ENCODE assay signal across 11 cellular contexts in genomic region chr13:50365300-50365682, GRCh38.
DNase-seq lines count a peak whose midpoint lies in the region; ATAC-seq and TF ChIP-seq lines count a peak whose summit lies in the region.
"Had no signal": no experiment of that assay in that cellular context is flagged by ENCODE, and none has a peak within 500 bp of the region (broad histone marks: within the 10 kb centered on the region; RNA-seq: fewer than 3 reads in every experiment).

No MANE protein-coding gene starts in this region.

- H3K27ac ChIP-seq in PC-9 (peak overlapping the region; percentile 95), thoracic aorta (no peak overlapping the region), heart right ventricle (peak overlapping the region in 1 of 10 donors; percentile 69)

- H3K4me2 ChIP-seq in PC-9: peak overlapping the region; percentile 77

- no TSS peak for BruUV-seq in PC-9 (replicated peaks; lab: Mats Ljungman, UMichigan)

- CTCF ChIA-PET in PC-9 (lab: Charles Lee): no interaction called here

- ATAC-seq in activated T-cell treated with anti-CD3 and anti-CD28 coated beads, Interleukin-2, amount 50 U/mL, for 4 hours: peak; percentile 52 to 60
- ATAC-seq in effector memory CD8-positive, alpha-beta T cell (replicated peaks): peak; percentile 78
- ATAC-seq in thoracic aorta (ENCODE audit: insufficient number of reproducible peaks, low FRiP score, low read depth) (no peak), heart right ventricle (no peak)

- DNase-seq in activated T-cell treated with anti-CD3 and anti-CD28 coated beads, Interleukin-2, amount 50 U/mL, for 4 hours: peak; percentile 14
- no peak for DNase-seq in activated T-cell treated with anti-CD3 and anti-CD28 coated beads for 4 hours
- no peak for DNase-seq in PC-9
- peak in 2 of 3 experiments; percentile 10 to 21 for DNase-seq in effector memory CD8-positive, alpha-beta T cell
- no peak for DNase-seq in thoracic aorta (ENCODE audit: low spot score)
- DNase-seq in NCI-H2171 treated with DMSO at 0.1 percent for 48 hours (lab: John Stamatoyannopoulos, UW): no peak
- DNase-seq in heart right ventricle: no peak
- no peak for DNase-seq in activated gamma-delta T cell (lab: John Stamatoyannopoulos, UW)
- DNase-seq: occipital lobe had no signal

- intact Hi-C loops in PC-9 (cut with micrococcal nuclease; ENCODE audit: unreplicated experiment) (no loop called here), heart right ventricle (cut with DNase I) (no loop called here)

- peak overlapping the region; percentile 45; the same call in 1 of the 2 replicates for H3K4me3 ChIP-seq in PC-9
- peak overlapping the region; percentile 60 for H3K4me3 ChIP-seq in thoracic aorta
- H3K4me3 ChIP-seq in heart right ventricle: no peak overlapping the region
- H3K4me3 ChIP-seq: HAP-1 had no signal

- H3K4me1 ChIP-seq in PC-9 (replicated peaks; ENCODE audit: insufficient read depth) (peaks cover 31% of the 10 kb centered on the region), thoracic aorta (ENCODE audit: control insufficient read depth in 1 of 2, low read depth in 2 of 2) (no peaks in the 10 kb centered on the region), heart right ventricle (peaks cover 0 to 16% (median 0%) of the 10 kb centered on the region in 9 donors)

- H3K27me3 ChIP-seq in PC-9 (ENCODE audit: insufficient read depth, low read depth) (no peaks in the 10 kb centered on the region), thoracic aorta (replicated peaks; ENCODE audit: insufficient read depth) (no peaks in the 10 kb centered on the region), heart right ventricle (no peaks in the 10 kb centered on the region)

- H3K27ac Mint-ChIP-seq in effector memory CD8-positive, alpha-beta T cell: peak overlapping the region; percentile 89 to 96
- H3K27ac Mint-ChIP-seq: dendritic cell treated with granulocyte-macrophage colony-stimulating factor and Interleukin-4, amounts not matched to agents 40 ng/mL and 50 ng/mL, for 4 days had no signal

- TF ChIP-seq CTCF in PC-9 (conservative IDR thresholded peaks at IDR 0.05): no peak
- no peak for TF ChIP-seq CTCF in thoracic aorta (IDR thresholded peaks at IDR 0.05)
- no peak for TF ChIP-seq CTCF in heart right ventricle (IDR thresholded peaks at IDR 0.05)

- no peaks in the 10 kb centered on the region for H3K27me3 Mint-ChIP-seq in activated T-cell treated with anti-CD3 and anti-CD28 coated beads, Interleukin-2, amount 50 U/mL, for 4 hours (ENCODE audit: low read depth)
- H3K27me3 Mint-ChIP-seq in effector memory CD8-positive, alpha-beta T cell: no peaks in the 10 kb centered on the region

- H3K4me1 Mint-ChIP-seq in activated T-cell treated with anti-CD3 and anti-CD28 coated beads, Interleukin-2, amount 50 U/mL, for 4 hours (ENCODE audit: low read depth): peaks cover 54% of the 10 kb centered on the region
- H3K4me1 Mint-ChIP-seq in effector memory CD8-positive, alpha-beta T cell (ENCODE audit: low read depth in 2 of 2): peaks cover 37 to 39% of the 10 kb centered on the region in 2 donors

- peaks cover 21% of the 10 kb centered on the region for H3F3A ChIP-seq in PC-9 (ENCODE audit: insufficient read depth, low read depth)

- H3K9me2 ChIP-seq in PC-9 (ENCODE audit: insufficient read depth): no peaks in the 10 kb centered on the region

- H3K36me3 Mint-ChIP-seq in activated T-cell treated with anti-CD3 and anti-CD28 coated beads, Interleukin-2, amount 50 U/mL, for 4 hours (ENCODE audit: insufficient read depth): peaks cover 3% of the 10 kb centered on the region
- H3K36me3 Mint-ChIP-seq in effector memory CD8-positive, alpha-beta T cell (ENCODE audit: insufficient read depth): no peaks in the 10 kb centered on the region

- H3K9me3 Mint-ChIP-seq in activated T-cell treated with anti-CD3 and anti-CD28 coated beads, Interleukin-2, amount 50 U/mL, for 4 hours: no peaks in the 10 kb centered on the region
- no peaks in the 10 kb centered on the region for H3K9me3 Mint-ChIP-seq in effector memory CD8-positive, alpha-beta T cell
- H3K9me3 Mint-ChIP-seq: dendritic cell treated with granulocyte-macrophage colony-stimulating factor and Interleukin-4, amounts not matched to agents 40 ng/mL and 50 ng/mL, for 4 days had no signal

- no peaks in the 10 kb centered on the region for H4K20me1 ChIP-seq in PC-9 (ENCODE audit: insufficient read depth)

- H3K36me3 ChIP-seq in PC-9 (ENCODE audit: low read depth) (no peaks in the 10 kb centered on the region), thoracic aorta (no peaks in the 10 kb centered on the region), heart right ventricle (no peaks in the 10 kb centered on the region)
- H3K36me3 ChIP-seq: HAP-1 had no signal

- 79 to 87% methylated on average over 2 of the region's 2 CpGs for WGBS in heart right ventricle, 2 donors

- no peaks in the 10 kb centered on the region for H3K79me2 ChIP-seq in PC-9 (ENCODE audit: low read depth)

- POLR2A ChIA-PET in PC-9 (lab: Charles Lee; ENCODE audit: unreplicated experiment): interaction anchor here (0.5 kb wide), 1 partner anchor 211 kb away, joined by 10 read pairs; no protein-coding TSS in a partner anchor

- H3K9me3 ChIP-seq in PC-9 (ENCODE audit: insufficient read depth, low read depth) (no peaks in the 10 kb centered on the region), thoracic aorta (no peaks in the 10 kb centered on the region), heart right ventricle (no peaks in the 10 kb centered on the region)
- H3K9me3 ChIP-seq: HAP-1 had no signal

- peak overlapping the region; percentile 73 for H3K4me3 Mint-ChIP-seq in activated T-cell treated with anti-CD3 and anti-CD28 coated beads, Interleukin-2, amount 50 U/mL, for 4 hours
- H3K4me3 Mint-ChIP-seq in effector memory CD8-positive, alpha-beta T cell: peak overlapping the region; percentile 63 to 79
- H3K4me3 Mint-ChIP-seq: dendritic cell treated with granulocyte-macrophage colony-stimulating factor and Interleukin-4, amounts not matched to agents 40 ng/mL and 50 ng/mL, for 4 days had no signal

- H2AFZ ChIP-seq in PC-9: peak overlapping the region; percentile 10; the same call in 1 of the 2 replicates

Comparison
In these comparisons a context has a peak if more than half of its experiments do, and no peak if none do; other contexts are left out.
1. DNase-seq: peak in activated T-cell treated with anti-CD3 and anti-CD28 coated beads, Interleukin-2, amount 50 U/mL, for 4 hours (single experiment) and effector memory CD8-positive, alpha-beta T cell (2 of 3); none in activated T-cell treated with anti-CD3 and anti-CD28 coated beads for 4 hours (single experiment), PC-9 (0 of 2), thoracic aorta (single experiment), NCI-H2171 treated with DMSO at 0.1 percent for 48 hours (single experiment), heart right ventricle (0 of 2) and activated gamma-delta T cell (single experiment).
2. ATAC-seq: peak in activated T-cell treated with anti-CD3 and anti-CD28 coated beads, Interleukin-2, amount 50 U/mL, for 4 hours (2 of 2) and effector memory CD8-positive, alpha-beta T cell (single experiment); none in thoracic aorta (single experiment) and heart right ventricle (0 of 8).
3. H3K4me3 ChIP-seq: peak in PC-9 (single experiment) and thoracic aorta (single experiment); none in heart right ventricle (0 of 10).